Comparison of ENCODE assay signal across 21 cellular contexts in genomic region chr3:136465296-136465695, GRCh38.
DNase-seq lines count a peak whose midpoint lies in the region; ATAC-seq and TF ChIP-seq lines count a peak whose summit lies in the region.
"Had no signal": no experiment of that assay in that cellular context is flagged by ENCODE, and none has a peak within 500 bp of the region (broad histone marks: within the 10 kb centered on the region; RNA-seq: fewer than 3 reads in every experiment).

No MANE protein-coding gene starts in this region.

- H3K4me2 ChIP-seq in IMR-90 (ENCODE audit: low read depth, low read length), result no peak overlapping the region
- no peak overlapping the region for H3K4me2 ChIP-seq in mesendoderm (ENCODE audit: low read length)
- H3K4me2 ChIP-seq: A549, KMS-11 had no signal

- no peak overlapping the region for H2AK9ac ChIP-seq in IMR-90 (replicated peaks; ENCODE audit: low read depth, low read length, poor library complexity)

- peak overlapping the region; percentile 95 for H3K18ac ChIP-seq in IMR-90 (ENCODE audit: low read depth, low read length)
- H3K18ac ChIP-seq in mesendoderm (ENCODE audit: low read length), result no peak overlapping the region

- BruUV-seq in IMR-90 (replicated peaks; lab: Mats Ljungman, UMichigan), result no TSS peak

- H3K9ac ChIP-seq in IMR-90 (ENCODE audit: low read depth, low read length) (peak overlapping the region; percentile 60; the same call in 1 of the 2 replicates), mesendoderm (ENCODE audit: low read length) (no peak overlapping the region)
- H3K9ac ChIP-seq: KMS-11 had no signal

- in situ Hi-C loops in IMR-90 (cut with MboI; ENCODE audit: low sequenced_read_pairs), result no loop called here

- POLR2A ChIA-PET in CD8-positive, alpha-beta T cell (lab: Charles Lee), result no interaction called here
- POLR2A ChIA-PET in IMR-90 (lab: Charles Lee; ENCODE audit: unreplicated experiment), result interaction anchor here (0.8 kb wide), 1 partner anchor 321 kb away, joined by 3 read pairs; no protein-coding TSS in a partner anchor

- H3K79me2 ChIP-seq in mesendoderm (ENCODE audit: control insufficient read depth, insufficient read depth, low read length), result no peaks in the 10 kb centered on the region

- H3K79me1 ChIP-seq in IMR-90 (ENCODE audit: low read depth in 1 of 2, low read length in 2 of 2) (peaks cover 10 to 15% of the 10 kb centered on the region in 2 experiments; a peak in 1 of 4 replicates), mesendoderm (ENCODE audit: low read length) (no peaks in the 10 kb centered on the region)

- no peak overlapping the region for H3K4me3 ChIP-seq in CD8-positive, alpha-beta T cell (ENCODE audit: low read depth, low read length)
- H3K4me3 ChIP-seq in IMR-90 (ENCODE audit: insufficient read depth, low read depth, low read length), result no peak overlapping the region
- no peak overlapping the region for H3K4me3 ChIP-seq in mesendoderm (ENCODE audit: low read length)
- H3K4me3 ChIP-seq: A549, GM12878, SJSA1 had no signal

- H2AK5ac ChIP-seq in IMR-90 (ENCODE audit: low read depth, low read length) (peak overlapping the region; percentile 68), mesendoderm (ENCODE audit: low read length) (no peak overlapping the region)

- peak overlapping the region; percentile 44 for H3K14ac ChIP-seq in IMR-90 (replicated peaks; ENCODE audit: low read depth, low read length)

- peak overlapping the region; percentile 69; the same call in 1 of the 3 replicates for H2BK15ac ChIP-seq in IMR-90 (ENCODE audit: low read depth, low read length)
- no peak overlapping the region for H2BK15ac ChIP-seq in mesendoderm (replicated peaks; ENCODE audit: low read depth)

- H3K9me3 Mint-ChIP-seq in CD8-positive, alpha-beta T cell, result peaks cover 10% of the 10 kb centered on the region
- H3K9me3 Mint-ChIP-seq in central memory CD8-positive, alpha-beta T cell, result peaks cover 10% of the 10 kb centered on the region
- peaks cover 55% of the 10 kb centered on the region for H3K9me3 Mint-ChIP-seq in nephron progenitor cell
- peaks cover 0 to 16% (median 7%) of the 10 kb centered on the region in 7 donors for H3K9me3 Mint-ChIP-seq in CD14-positive monocyte

- H3K23ac ChIP-seq in IMR-90 (ENCODE audit: low read depth, low read length) (no peak overlapping the region; the same call in 1 of the 2 replicates), mesendoderm (ENCODE audit: low read length) (no peak overlapping the region)

- no peaks in the 10 kb centered on the region for H3K27me3 ChIP-seq in CD8-positive, alpha-beta T cell (ENCODE audit: insufficient read depth, low read length)
- H3K27me3 ChIP-seq in IMR-90 (ENCODE audit: control insufficient read depth, insufficient read depth, low read length), result no peaks in the 10 kb centered on the region
- no peaks in the 10 kb centered on the region for H3K27me3 ChIP-seq in mesendoderm (ENCODE audit: insufficient read depth, low read length, poor library complexity)
- H3K27me3 ChIP-seq: SJSA1 had no signal

- H4K91ac ChIP-seq in IMR-90 (ENCODE audit: insufficient read depth, low read depth, low read length), result peak overlapping the region; percentile 45

- intact Hi-C loops in CD8-positive, alpha-beta T cell (cut with DNase I, micrococcal nuclease), result no loop called here
- intact Hi-C loops in IMR-90 (cut with micrococcal nuclease), result loop anchor here (2.0 kb wide), 1 partner anchor 286 kb away; no protein-coding TSS in a partner anchor
- intact Hi-C loops in CD14-positive monocyte (cut with micrococcal nuclease), result no loop called here

- H3K56ac ChIP-seq in IMR-90 (ENCODE audit: extremely low read depth, insufficient read depth, low read length) (no peak overlapping the region), mesendoderm (ENCODE audit: low read length) (no peak overlapping the region)

- H3K36me3 Mint-ChIP-seq in CD8-positive, alpha-beta T cell, result peaks cover 74% of the 10 kb centered on the region
- H3K36me3 Mint-ChIP-seq in central memory CD8-positive, alpha-beta T cell (ENCODE audit: insufficient read depth), result peaks cover 9% of the 10 kb centered on the region
- H3K36me3 Mint-ChIP-seq in nephron progenitor cell (ENCODE audit: low read depth) (peaks cover 77% of the 10 kb centered on the region), CD14-positive monocyte (peaks cover 43 to 56% of the 10 kb centered on the region in 2 donors)

- H3K9me1 ChIP-seq in IMR-90 (ENCODE audit: insufficient read depth, low read length), result no peaks in the 10 kb centered on the region

- H3K9me3 ChIP-seq in CD8-positive, alpha-beta T cell (ENCODE audit: low read length), result no peaks in the 10 kb centered on the region
- H3K9me3 ChIP-seq in IMR-90 (ENCODE audit: control insufficient read depth, insufficient read depth, low read length), result no peaks in the 10 kb centered on the region
- H3K9me3 ChIP-seq: A549, SJSA1 had no signal

- CTCF ChIA-PET in CD8-positive, alpha-beta T cell (lab: Charles Lee), result interaction anchor here (0.5 kb wide), 1 partner anchor 705 kb away, joined by 3 read pairs; no protein-coding TSS in a partner anchor
- CTCF ChIA-PET in IMR-90 (lab: Yijun Ruan, JAX), result interaction anchor here (0.7 kb wide), 1 partner anchor 11 kb away, joined by 4 read pairs; no protein-coding TSS in a partner anchor

- H2BK120ac ChIP-seq in IMR-90 (ENCODE audit: low read depth, low read length) (peak overlapping the region; percentile 65), mesendoderm (ENCODE audit: low read depth, low read length) (no peak overlapping the region)

- peak overlapping the region; percentile 45 for H3K27ac Mint-ChIP-seq in CD8-positive, alpha-beta T cell
- H3K27ac Mint-ChIP-seq in central memory CD8-positive, alpha-beta T cell (ENCODE audit: low read depth), result peak overlapping the region; percentile 49
- H3K27ac Mint-ChIP-seq in nephron progenitor cell (peak overlapping the region; percentile 13), CD14-positive monocyte (no peak overlapping the region)
- H3K27ac Mint-ChIP-seq: B cell had no signal

- no peak for DNase-seq in CD8-positive, alpha-beta T cell
- peak; percentile 59 for DNase-seq in IMR-90
- DNase-seq in central memory CD8-positive, alpha-beta T cell (ENCODE audit: low spot score in 2 of 2), result no peak
- DNase-seq in nephron progenitor cell, result no peak
- DNase-seq in mesendoderm, result no peak
- DNase-seq in CD14-positive monocyte (ENCODE audit: low spot score), result no peak
- no peak for DNase-seq in stimulated activated CD4-positive, alpha-beta T cell treated with anti-CD3 and anti-CD28 coated beads, Interleukin-15, amount 100 ng/mL, for 24 hours
- DNase-seq: CD4-positive, alpha-beta memory T cell; MM.1S; NCI-H1105 treated with DMSO at 0.1 percent for 48 hours; NCI-H187; NCI-H69; NK-92 treated with Interleukin-12 subunit alpha and Interleukin-12 subunit beta, amount 100 ng/mL, for 24 hours; OCI-M1 had no signal

- TF ChIP-seq POLR2A in IMR-90 (IDR thresholded peaks at IDR 0.05; ENCODE audit: low read depth, low read length), result no peak

- no peak for ATAC-seq in CD8-positive, alpha-beta T cell
- ATAC-seq in IMR-90 (ENCODE audit: low read depth), result 0 out of 2 replicates have a peak, but pooled peaks have one; percentile 13
- ATAC-seq in central memory CD8-positive, alpha-beta T cell (replicated peaks; ENCODE audit: extremely low read depth, poor library complexity, severe bottlenecking), result no peak
- ATAC-seq in GM21786 (IDR thresholded peaks at IDR 0.05; ENCODE audit: unreplicated experiment), result no peak
- ATAC-seq: GM12878 had no signal

- WGBS in IMR-90 (ENCODE audit: extremely low coverage in 2 of 2, insufficient read length in 1 of 2), 2 experiments, result no CpG with 5 or more reads among the region's 5 CpGs
- no CpG with 5 or more reads among the region's 5 CpGs for WGBS in mesendoderm (ENCODE audit: extremely low coverage, insufficient coverage, low lambda C conversion rate)

- H3K36me3 ChIP-seq in CD8-positive, alpha-beta T cell (ENCODE audit: insufficient read depth, low read length), result no peaks in the 10 kb centered on the region
- H3K36me3 ChIP-seq in IMR-90 (ENCODE audit: control insufficient read depth, insufficient read depth, low read length) (no peaks in the 10 kb centered on the region), mesendoderm (ENCODE audit: control insufficient read depth, insufficient read depth, low read length) (no peaks in the 10 kb centered on the region)

- no peak for TF ChIP-seq CTCF in CD8-positive, alpha-beta T cell (IDR thresholded peaks at IDR 0.05)
- TF ChIP-seq CTCF in IMR-90 (conservative IDR thresholded peaks at IDR 0.05; ENCODE audit: low read depth, low read length) (no peak), nephron progenitor cell (IDR thresholded peaks at IDR 0.05) (no peak), CD14-positive monocyte (IDR thresholded peaks at IDR 0.05) (no peak)

- TF ChIP-seq RAD21 in IMR-90 (IDR thresholded peaks at IDR 0.05; ENCODE audit: low read length), result no peak

- peak overlapping the region; percentile 89 for H2BK5ac ChIP-seq in IMR-90 (ENCODE audit: low read depth, low read length, poor library complexity, severe bottlenecking)
- no peak overlapping the region for H2BK5ac ChIP-seq in mesendoderm (ENCODE audit: low read length)

- H3K4ac ChIP-seq in IMR-90 (ENCODE audit: low read depth, low read length) (peak overlapping the region; percentile 74; the same call in 1 of the 2 replicates), mesendoderm (ENCODE audit: low read depth, low read length) (no peak overlapping the region)

- dilution Hi-C loops in IMR-90 (cut with HindIII; ENCODE audit: low sequenced_read_pairs, unreplicated experiment), result no loop called here

- no peak overlapping the region for H2BK20ac ChIP-seq in IMR-90 (ENCODE audit: low read depth, low read length)

- peaks cover 7% of the 10 kb centered on the region for H3K4me1 Mint-ChIP-seq in CD8-positive, alpha-beta T cell (ENCODE audit: low read depth)
- H3K4me1 Mint-ChIP-seq in central memory CD8-positive, alpha-beta T cell, result peaks cover 14% of the 10 kb centered on the region
- H3K4me1 Mint-ChIP-seq in nephron progenitor cell (no peaks in the 10 kb centered on the region), CD14-positive monocyte (no peaks in the 10 kb centered on the region)
- H3K4me1 Mint-ChIP-seq: B cell had no signal

- no peak overlapping the region for H3K4me3 Mint-ChIP-seq in CD8-positive, alpha-beta T cell
- no peak overlapping the region for H3K4me3 Mint-ChIP-seq in central memory CD8-positive, alpha-beta T cell
- no peak overlapping the region for H3K4me3 Mint-ChIP-seq in nephron progenitor cell
- no peak overlapping the region for H3K4me3 Mint-ChIP-seq in CD14-positive monocyte
- H3K4me3 Mint-ChIP-seq: B cell; CD4-positive, alpha-beta memory T cell had no signal

- H4K8ac ChIP-seq in IMR-90 (ENCODE audit: low read depth in 2 of 2, low read length in 2 of 2), result peak overlapping the region; percentile 59 to 73; a peak in 2 of 4 replicates
- H4K8ac ChIP-seq in mesendoderm (ENCODE audit: low read depth, low read length), result no peak overlapping the region

- H3K27me3 Mint-ChIP-seq in CD8-positive, alpha-beta T cell (ENCODE audit: low read depth), result no peaks in the 10 kb centered on the region
- H3K27me3 Mint-ChIP-seq in central memory CD8-positive, alpha-beta T cell, result no peaks in the 10 kb centered on the region
- H3K27me3 Mint-ChIP-seq in nephron progenitor cell (ENCODE audit: low read depth, poor library complexity), result no peaks in the 10 kb centered on the region
- H3K27me3 Mint-ChIP-seq in CD14-positive monocyte (ENCODE audit: low read depth in 3 of 3), result no peaks in the 10 kb centered on the region
- H3K27me3 Mint-ChIP-seq: B cell; CD4-positive, alpha-beta memory T cell had no signal

- H4K20me1 ChIP-seq in IMR-90 (ENCODE audit: insufficient read depth, low read length), result no peaks in the 10 kb centered on the region

- H4K5ac ChIP-seq in IMR-90 (ENCODE audit: low read depth, low read length), result peak overlapping the region; percentile 73
- no peak overlapping the region for H4K5ac ChIP-seq in mesendoderm (ENCODE audit: low read length)

- H3K27ac ChIP-seq in CD8-positive, alpha-beta T cell (ENCODE audit: low read depth, low read length), result no peak overlapping the region
- peak overlapping the region; percentile 97 for H3K27ac ChIP-seq in IMR-90 (ENCODE audit: insufficient read depth, low read length)
- H3K27ac ChIP-seq in mesendoderm (ENCODE audit: low read depth, low read length), result no peak overlapping the region
- H3K27ac ChIP-seq: A549, KMS-11, RWPE1, SJSA1 had no signal

- H3K4me1 ChIP-seq in CD8-positive, alpha-beta T cell (ENCODE audit: insufficient read depth, low read length), result no peaks in the 10 kb centered on the region
- peaks cover 9% of the 10 kb centered on the region for H3K4me1 ChIP-seq in IMR-90 (ENCODE audit: control insufficient read depth, insufficient read depth, low read length)
- no peaks in the 10 kb centered on the region for H3K4me1 ChIP-seq in mesendoderm (ENCODE audit: control insufficient read depth, low read depth, low read length)
- H3K4me1 ChIP-seq: A549 had no signal

- no peak overlapping the region for H2AFZ ChIP-seq in IMR-90 (replicated peaks; ENCODE audit: low read length, poor library complexity)

Comparison
In these comparisons a context has a peak if more than half of its experiments do, and no peak if none do; other contexts are left out.
1. H3K27ac Mint-ChIP-seq: peak in CD8-positive, alpha-beta T cell (single experiment), central memory CD8-positive, alpha-beta T cell (single experiment) and nephron progenitor cell (single experiment); none in CD14-positive monocyte (0 of 7).